Comparison of ENCODE assay signal across 15 cellular contexts in the genomic region with DNA sequence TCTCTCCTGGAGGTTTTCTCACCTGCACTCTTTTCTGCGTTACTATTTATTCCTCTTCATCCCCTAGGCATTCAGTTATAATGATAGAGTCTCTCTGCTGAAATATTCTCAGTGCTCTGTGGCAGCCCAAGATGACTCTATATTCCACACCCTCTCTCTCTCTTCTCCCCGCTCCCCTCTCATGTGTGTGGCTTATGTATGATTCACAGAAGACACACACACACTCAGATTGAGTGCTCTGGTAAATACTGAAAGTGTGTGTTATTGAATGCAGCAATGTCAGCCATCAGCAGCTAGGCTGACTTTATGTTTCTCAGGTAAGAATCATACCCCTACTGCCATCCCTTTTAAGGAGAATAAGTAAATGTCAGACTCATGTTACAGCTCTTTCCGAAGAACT.
DNase-seq lines count a peak whose midpoint lies in the region; ATAC-seq and TF ChIP-seq lines count a peak whose summit lies in the region.
"Had no signal": no experiment of that assay in that cellular context is flagged by ENCODE, and none has a peak within 500 bp of the region (broad histone marks: within the 10 kb centered on the region; RNA-seq: fewer than 3 reads in every experiment).

No MANE protein-coding gene starts in this region.

- no peak overlapping the region for H3K4me3 ChIP-seq in PC-3 (ENCODE audit: low read length)
- no peak overlapping the region for H3K4me3 ChIP-seq in left lung
- H3K4me3 ChIP-seq: BLaER1 treated with 17β-estradiol and CSF1 and Interleukin-3, amounts not matched to agents 10 nM and 100 nM; PC-9 had no signal

- peak; percentile 9 for DNase-seq in activated CD4-positive, alpha-beta T cell treated with anti-CD3 and anti-CD28 coated beads for 36 hours
- DNase-seq in activated CD4-positive, alpha-beta T cell treated with anti-CD3 and anti-CD28 coated beads for 1 hour: no peak
- peak; percentile 93 for DNase-seq in DMS53 treated with DMSO at 0.1 percent for 48 hours (lab: John Stamatoyannopoulos, UW; ENCODE audit: unreplicated experiment)
- DNase-seq in PC-3: peak; percentile 52
- DNase-seq in left lung: no peak
- no peak for DNase-seq in kidney glomerular epithelial cell (lab: John Stamatoyannopoulos, UW)
- DNase-seq in MCF 10A (ENCODE audit: unreplicated experiment): no peak
- DNase-seq: DMS 273 treated with DMSO at 0.1 percent for 48 hours, NCI-H1092, NCI-H1694 treated with DMSO at 0.1 percent for 48 hours, NCI-H69, PC-9 had no signal

- intact Hi-C loops in activated CD4-positive, alpha-beta T cell treated with anti-CD3 and anti-CD28 coated beads for 36 hours (cut with DNase I, micrococcal nuclease): no loop called here
- intact Hi-C loops in PC-3 (cut with micrococcal nuclease) (no loop called here), left lung (cut with DNase I) (no loop called here), MCF 10A (cut with micrococcal nuclease) (no loop called here)

- no peaks in the 10 kb centered on the region for H3K4me1 ChIP-seq in PC-3 (ENCODE audit: insufficient read depth, low read length)
- H3K4me1 ChIP-seq in left lung: no peaks in the 10 kb centered on the region
- H3K4me1 ChIP-seq: BLaER1 treated with 17β-estradiol and CSF1 and Interleukin-3, amounts not matched to agents 10 nM and 100 nM had no signal

- peaks cover 7% of the 10 kb centered on the region for H3K27me3 Mint-ChIP-seq in activated CD4-positive, alpha-beta T cell treated with anti-CD3 and anti-CD28 coated beads for 36 hours
- peaks cover 43% of the 10 kb centered on the region for H3K27me3 Mint-ChIP-seq in MCF 10A (ENCODE audit: insufficient read depth, unreplicated experiment)

- no peak overlapping the region for H2AFZ ChIP-seq in PC-3 (ENCODE audit: low read length)
- H2AFZ ChIP-seq: PC-9 had no signal

- H4K20me1 ChIP-seq in PC-3 (ENCODE audit: low read length): no peaks in the 10 kb centered on the region
- H4K20me1 ChIP-seq: BLaER1 treated with 17β-estradiol and CSF1 and Interleukin-3, amounts not matched to agents 10 nM and 100 nM had no signal

- no peaks in the 10 kb centered on the region for H3K9me2 ChIP-seq in PC-3 (replicated peaks; ENCODE audit: low read length)

- no peak overlapping the region for H3K9ac ChIP-seq in PC-3 (ENCODE audit: low read length)
- H3K9ac ChIP-seq: BLaER1 treated with 17β-estradiol and CSF1 and Interleukin-3, amounts not matched to agents 10 nM and 100 nM had no signal

- H3K36me3 ChIP-seq in PC-3 (ENCODE audit: low read depth, low read length) (no peaks in the 10 kb centered on the region), left lung (no peaks in the 10 kb centered on the region)
- H3K36me3 ChIP-seq: BLaER1 treated with 17β-estradiol and CSF1 and Interleukin-3, amounts not matched to agents 10 nM and 100 nM had no signal

- TF ChIP-seq CTCF in PC-3 (conservative IDR thresholded peaks at IDR 0.05; ENCODE audit: low read depth, low read length) (no peak), left lung (IDR thresholded peaks at IDR 0.05) (no peak), MCF 10A (IDR thresholded peaks at IDR 0.05; ENCODE audit: unreplicated experiment) (no peak)

- H3K9me3 ChIP-seq in PC-3 (ENCODE audit: low read length) (no peaks in the 10 kb centered on the region), left lung (no peaks in the 10 kb centered on the region)
- H3K9me3 ChIP-seq: BLaER1 treated with 17β-estradiol and CSF1 and Interleukin-3, amounts not matched to agents 10 nM and 100 nM had no signal

- H3K79me2 ChIP-seq in PC-3 (ENCODE audit: low read length): no peaks in the 10 kb centered on the region

- H3K27ac ChIP-seq in PC-3 (ENCODE audit: low read length) (no peak overlapping the region), left lung (no peak overlapping the region)
- H3K27ac ChIP-seq: BLaER1 treated with 17β-estradiol and CSF1 and Interleukin-3, amounts not matched to agents 10 nM and 100 nM; PC-9 had no signal

- H3F3A ChIP-seq in PC-3 (ENCODE audit: low read length, unreplicated experiment): no peaks in the 10 kb centered on the region

- no peak overlapping the region for H3K4me2 ChIP-seq in PC-3 (ENCODE audit: low read length)
- H3K4me2 ChIP-seq: BLaER1 treated with 17β-estradiol and CSF1 and Interleukin-3, amounts not matched to agents 10 nM and 100 nM; PC-9 had no signal

- POLR2A ChIA-PET in activated CD4-positive, alpha-beta T cell treated with anti-CD3 and anti-CD28 coated beads for 36 hours (lab: Charles Lee): no interaction called here
- POLR2A ChIA-PET in PC-3 (lab: Charles Lee; ENCODE audit: unreplicated experiment) (no interaction called here), MCF 10A (lab: Yijun Ruan, JAX) (interaction anchor here (0.6 kb wide), 1 partner anchor 304 kb away, joined by 3 read pairs; no protein-coding TSS in a partner anchor)

- CTCF ChIA-PET in activated CD4-positive, alpha-beta T cell treated with anti-CD3 and anti-CD28 coated beads for 36 hours (lab: Charles Lee): no interaction called here
- CTCF ChIA-PET in PC-3 (lab: Charles Lee) (no interaction called here), MCF 10A (lab: Yijun Ruan, JAX) (no interaction called here)

- H3K36me3 Mint-ChIP-seq in activated CD4-positive, alpha-beta T cell treated with anti-CD3 and anti-CD28 coated beads for 36 hours (ENCODE audit: low read depth): no peaks in the 10 kb centered on the region
- H3K36me3 Mint-ChIP-seq in MCF 10A (ENCODE audit: insufficient read depth, unreplicated experiment): no peaks in the 10 kb centered on the region

- H3K9me3 Mint-ChIP-seq in activated CD4-positive, alpha-beta T cell treated with anti-CD3 and anti-CD28 coated beads for 36 hours (ENCODE audit: low read depth): no peaks in the 10 kb centered on the region
- no peaks in the 10 kb centered on the region for H3K9me3 Mint-ChIP-seq in MCF 10A (ENCODE audit: unreplicated experiment)

- H3K4me3 Mint-ChIP-seq in activated CD4-positive, alpha-beta T cell treated with anti-CD3 and anti-CD28 coated beads for 36 hours: no peak overlapping the region
- no peak overlapping the region for H3K4me3 Mint-ChIP-seq in MCF 10A (ENCODE audit: unreplicated experiment)

- H3K27me3 ChIP-seq in PC-3 (ENCODE audit: low read length) (no peaks in the 10 kb centered on the region), left lung (no peaks in the 10 kb centered on the region)
- H3K27me3 ChIP-seq: BLaER1 treated with 17β-estradiol and CSF1 and Interleukin-3, amounts not matched to agents 10 nM and 100 nM had no signal

- H3K27ac Mint-ChIP-seq in activated CD4-positive, alpha-beta T cell treated with anti-CD3 and anti-CD28 coated beads for 36 hours: no peak overlapping the region
- no peak overlapping the region for H3K27ac Mint-ChIP-seq in MCF 10A (ENCODE audit: low read depth, unreplicated experiment)

- BruUV-seq in PC-3 (replicated peaks; lab: Mats Ljungman, UMichigan) (no TSS peak), MCF 10A (replicated peaks; lab: Mats Ljungman, UMichigan) (no TSS peak)

- H3K4me1 Mint-ChIP-seq in activated CD4-positive, alpha-beta T cell treated with anti-CD3 and anti-CD28 coated beads for 36 hours: peaks cover 5% of the 10 kb centered on the region
- H3K4me1 Mint-ChIP-seq in MCF 10A (ENCODE audit: insufficient read depth, unreplicated experiment): no peaks in the 10 kb centered on the region

- ATAC-seq in activated CD4-positive, alpha-beta T cell treated with anti-CD3 and anti-CD28 coated beads for 36 hours: peak; percentile 94
- ATAC-seq in PC-3: peak; percentile 92
- ATAC-seq in left lung: peak; percentile 50
- ATAC-seq in GM21367 (IDR thresholded peaks at IDR 0.05; ENCODE audit: unreplicated experiment): no peak
- ATAC-seq: HCT116 had no signal

Comparison
In these comparisons a context has a peak if more than half of its experiments do, and no peak if none do; other contexts are left out.
1. DNase-seq: peak in activated CD4-positive, alpha-beta T cell treated with anti-CD3 and anti-CD28 coated beads for 36 hours (single experiment), DMS53 treated with DMSO at 0.1 percent for 48 hours (single experiment) and PC-3 (single experiment); none in activated CD4-positive, alpha-beta T cell treated with anti-CD3 and anti-CD28 coated beads for 1 hour (single experiment), left lung (0 of 2), kidney glomerular epithelial cell (single experiment) and MCF 10A (single experiment).